8 cellular contexts compared by ENCODE assay signal in genomic region chr16:67806428-67807147, GRCh38. TPM values are rescaled to one million over a fixed set of nuclear protein-coding genes. Genes with fewer than 3 reads are reported as not detected.
A peak's percentile ranks its signal among the peaks of the same experiment; 100 is the strongest.
DNase-seq lines count a peak whose midpoint lies in the region; ATAC-seq and TF ChIP-seq lines count a peak whose summit lies in the region.

Gene RANBP10, minus strand, starts transcription at chr16:67806560. Its CDS starts 24 bp downstream, at chr16:67806536.
Gene TSNAXIP1, plus strand, starts transcription at chr16:67806889. Its CDS starts 261 bp downstream, at chr16:67807150.

- DNase-seq in GM06990 (ENCODE audit: extremely low read depth, insufficient read length) (peak; percentile 96), NB4 (ENCODE audit: low read depth) (peak; percentile 100), SK-N-DZ (ENCODE audit: low spot score) (peak; percentile 100), germinal center (ENCODE audit: low spot score) (peak; percentile 95), substantia nigra (lab: John Stamatoyannopoulos, UW) (peak; percentile 87 to 100 (median 98))
- peak; percentile 96 for DNase-seq in activated naive CD4-positive, alpha-beta T cell treated with anti-CD3 and anti-CD28 coated beads, Interleukin-2, amount 50 U/mL, for 16 hours

- H3K9me3 ChIP-seq in neutrophil = no peaks in the 10 kb centered on the region

- H3K27ac ChIP-seq in neutrophil (peak within 1 kb of the TSS; percentile 84), substantia nigra (ENCODE audit: low read depth, low read length, poor library complexity, severe bottlenecking) (peak within 1 kb of the TSS; percentile 75)

- no peak for TF ChIP-seq CTCF in GM06990 (IDR thresholded peaks at IDR 0.05; ENCODE audit: insufficient read depth, low read length, poor library complexity, severe bottlenecking)
- no peak for TF ChIP-seq CTCF in NB4 (IDR thresholded peaks at IDR 0.05; ENCODE audit: low read depth, low read length)
- peak; percentile 29 for TF ChIP-seq CTCF in neutrophil (IDR thresholded peaks at IDR 0.05)

- peaks cover 25 to 28% of the 10 kb centered on the region in 2 experiments for H3K4me1 ChIP-seq in neutrophil (ENCODE audit: control insufficient read depth in 1 of 2, insufficient read depth in 1 of 2, low read depth in 1 of 2, low read length in 1 of 2)

- H3K36me3 ChIP-seq in GM06990 (ENCODE audit: control insufficient read depth, insufficient read depth, low read length) (peaks cover 2% of the 10 kb centered on the region; the same call in 1 of the 2 replicates), neutrophil (no peaks in the 10 kb centered on the region)

- ATAC-seq in HG02571 (IDR thresholded peaks at IDR 0.05; ENCODE audit: unreplicated experiment) = peak; percentile 92

- H3K4me3 ChIP-seq in GM06990 (replicated peaks; ENCODE audit: low read depth, low read length) (peak within 1 kb of the TSS; percentile 98), NB4 (ENCODE audit: low read depth, low read length) (peak within 1 kb of the TSS; percentile 98), neutrophil (ENCODE audit: low read depth in 1 of 2, low read length in 1 of 2) (peak within 1 kb of the TSS; percentile 80 to 99)

- no peaks in the 10 kb centered on the region for H3K27me3 ChIP-seq in GM06990 (replicated peaks; ENCODE audit: control insufficient read depth, insufficient read depth, low read length)
- no peaks in the 10 kb centered on the region for H3K27me3 ChIP-seq in neutrophil

- TF ChIP-seq POLR2A in NB4 (IDR thresholded peaks at IDR 0.05; ENCODE audit: extremely low read depth, insufficient read length) = peak; percentile 82

RNA-seq across cellular contexts. Expression of gene RANBP10, which starts in this region (rescaled TPM):
- polyA plus RNA-seq in SK-N-DZ (2014; cell fraction: cytosol; rRNA removed) = 6.6 and 7.0 TPM in 2 replicates
- 13.8 and 17.4 TPM in 2 replicates for polyA plus RNA-seq in SK-N-DZ (2014; cell fraction: nucleus; rRNA removed)

RNA-seq across cellular contexts. Expression of gene TSNAXIP1, which starts in this region (rescaled TPM):
- 0.27 and 0.70 TPM in 2 replicates for polyA plus RNA-seq in SK-N-DZ (2014; cell fraction: cytosol; rRNA removed)
- polyA plus RNA-seq in SK-N-DZ (2014; cell fraction: nucleus; rRNA removed) = 13.3 and 17.3 TPM in 2 replicates

Comparison
In these comparisons a context has a peak if more than half of its experiments do, and no peak if none do; other contexts are left out.
1. Peak in every context shown above with its lines: DNase-seq, ATAC-seq, H3K4me3 ChIP-seq and H3K27ac ChIP-seq.